Comparison of ENCODE assay signal across 16 cellular contexts in the genomic region with DNA sequence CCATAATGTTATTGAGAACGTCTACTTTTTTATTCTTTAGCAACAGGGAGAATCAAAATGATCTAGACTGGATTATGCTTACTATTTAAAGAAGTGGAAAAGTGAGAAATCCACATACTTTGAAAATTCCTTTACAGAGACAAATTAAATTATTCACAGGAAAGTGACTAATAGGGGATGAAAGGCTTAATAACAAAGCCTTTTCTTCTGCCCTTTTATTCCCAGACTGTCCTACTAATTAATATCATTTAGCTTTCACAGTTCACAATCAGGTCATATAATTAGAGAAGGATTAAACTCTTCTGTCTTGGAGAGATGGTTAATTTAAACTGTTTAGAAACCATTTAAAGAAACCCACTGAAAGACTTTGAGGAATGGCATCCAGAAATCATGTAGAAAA. TPM values are rescaled to one million over a fixed set of nuclear protein-coding genes. Genes with fewer than 3 reads are reported as not detected.
DNase-seq lines count a peak whose midpoint lies in the region; ATAC-seq and TF ChIP-seq lines count a peak whose summit lies in the region.
"Had no signal": no experiment of that assay in that cellular context is flagged by ENCODE, and none has a peak within 500 bp of the region (broad histone marks: within the 10 kb centered on the region; RNA-seq: fewer than 3 reads in every experiment).

No MANE protein-coding gene starts in this region.

- TF ChIP-seq POLR2A in right lobe of liver (IDR thresholded peaks at IDR 0.05) = no peak

- no peaks in the 10 kb centered on the region for H4K20me1 ChIP-seq in osteoblast (ENCODE audit: insufficient read depth, low read length)
- H4K20me1 ChIP-seq: BLaER1 treated with 17β-estradiol and CSF1 and Interleukin-3, amounts not matched to agents 10 nM and 100 nM had no signal

- H3K4me2 ChIP-seq in osteoblast (ENCODE audit: insufficient read depth, low read length) = no peak overlapping the region
- H3K4me2 ChIP-seq: BLaER1 treated with 17β-estradiol and CSF1 and Interleukin-3, amounts not matched to agents 10 nM and 100 nM had no signal

- peaks cover 20% of the 10 kb centered on the region for H3K4me1 Mint-ChIP-seq in chondrocyte (ENCODE audit: low read depth)
- H3K4me1 Mint-ChIP-seq in activated CD4-positive, alpha-beta T cell treated with anti-CD3 and anti-CD28 coated beads for 36 hours = no peaks in the 10 kb centered on the region

- no peak for ATAC-seq in right lobe of liver
- ATAC-seq in activated CD4-positive, alpha-beta T cell treated with anti-CD3 and anti-CD28 coated beads for 36 hours = no peak
- ATAC-seq in HG02938 (IDR thresholded peaks at IDR 0.05; ENCODE audit: unreplicated experiment) = no peak
- ATAC-seq: CD8-positive, alpha-beta T cell had no signal

- H3K9me3 Mint-ChIP-seq in chondrocyte (ENCODE audit: low read depth) = no peaks in the 10 kb centered on the region
- no peaks in the 10 kb centered on the region for H3K9me3 Mint-ChIP-seq in activated CD4-positive, alpha-beta T cell treated with anti-CD3 and anti-CD28 coated beads for 36 hours (ENCODE audit: low read depth)
- H3K9me3 Mint-ChIP-seq: CD8-positive, alpha-beta T cell had no signal

- no peak for TF ChIP-seq RAD21 in liver (IDR thresholded peaks at IDR 0.05)

- no peaks in the 10 kb centered on the region for H3K27me3 ChIP-seq in liver (ENCODE audit: control insufficient read depth in 4 of 4, insufficient read depth in 4 of 4, low read length in 3 of 4)
- no peaks in the 10 kb centered on the region for H3K27me3 ChIP-seq in right lobe of liver
- H3K27me3 ChIP-seq in osteoblast (ENCODE audit: insufficient read depth, low read length) = no peaks in the 10 kb centered on the region
- H3K27me3 ChIP-seq: BLaER1 treated with 17β-estradiol and CSF1 and Interleukin-3, amounts not matched to agents 10 nM and 100 nM had no signal

- H3K9me3 ChIP-seq in liver (ENCODE audit: control insufficient read depth in 4 of 4, low read length in 3 of 4) (no peaks in the 10 kb centered on the region), right lobe of liver (no peaks in the 10 kb centered on the region), osteoblast (ENCODE audit: low read depth, low read length) (no peaks in the 10 kb centered on the region)
- H3K9me3 ChIP-seq: BLaER1 treated with 17β-estradiol and CSF1 and Interleukin-3, amounts not matched to agents 10 nM and 100 nM had no signal

- TF ChIP-seq CTCF in liver (IDR thresholded peaks at IDR 0.05; ENCODE audit: low read depth, low read length, missing input control) = no peak
- TF ChIP-seq CTCF in right lobe of liver (IDR thresholded peaks at IDR 0.05) = no peak
- TF ChIP-seq CTCF in chondrocyte (IDR thresholded peaks at IDR 0.05) = no peak
- no peak for TF ChIP-seq CTCF in osteoblast (IDR thresholded peaks at IDR 0.05; ENCODE audit: extremely low read depth, low read depth, low read length)

- H3K4me1 ChIP-seq in liver (ENCODE audit: control insufficient read depth in 4 of 4, insufficient read depth in 4 of 4, low read length in 3 of 4) = no peaks in the 10 kb centered on the region
- H3K4me1 ChIP-seq in right lobe of liver = no peaks in the 10 kb centered on the region
- H3K4me1 ChIP-seq in osteoblast (ENCODE audit: insufficient read depth, low read length) = peaks cover 5% of the 10 kb centered on the region

- intact Hi-C loops in right lobe of liver (cut with DNase I) = no loop called here
- intact Hi-C loops in activated CD4-positive, alpha-beta T cell treated with anti-CD3 and anti-CD28 coated beads for 36 hours (cut with DNase I, micrococcal nuclease) = no loop called here

- WGBS in liver = 20% methylated on average over 1 of the region's 1 CpG
- WGBS in right lobe of liver (ENCODE audit: insufficient coverage, low coverage, low lambda C conversion rate, missing lambda C conversion rate) = 11% methylated on average over 1 of the region's 1 CpG

- no peaks in the 10 kb centered on the region for H3K36me3 ChIP-seq in liver (ENCODE audit: control insufficient read depth in 4 of 4, insufficient read depth in 3 of 4, low read depth in 1 of 4, low read length in 3 of 4)
- no peaks in the 10 kb centered on the region for H3K36me3 ChIP-seq in right lobe of liver
- H3K36me3 ChIP-seq in osteoblast (ENCODE audit: insufficient read depth, low read length) = no peaks in the 10 kb centered on the region
- H3K36me3 ChIP-seq: BLaER1 treated with 17β-estradiol and CSF1 and Interleukin-3, amounts not matched to agents 10 nM and 100 nM had no signal

- DNase-seq in right lobe of liver (no peak), chondrocyte (ENCODE audit: low spot score) (no peak), osteoblast (ENCODE audit: insufficient read length, low spot score, missing footprints) (peak; percentile 36), NCI-H345 (lab: John Stamatoyannopoulos, UW) (no peak)
- DNase-seq in activated CD4-positive, alpha-beta T cell treated with anti-CD3 and anti-CD28 coated beads for 36 hours = no peak
- DNase-seq: 8988T; Calu3; CD8-positive, alpha-beta T cell; DMS79 treated with DMSO at 0.1 percent for 48 hours; GF-D8; GOT3; H7 had no signal

- H2AFZ ChIP-seq in osteoblast (ENCODE audit: low read length) = no peak overlapping the region

- H3K36me3 Mint-ChIP-seq in chondrocyte (ENCODE audit: low read depth) = no peaks in the 10 kb centered on the region
- H3K36me3 Mint-ChIP-seq in activated CD4-positive, alpha-beta T cell treated with anti-CD3 and anti-CD28 coated beads for 36 hours (ENCODE audit: low read depth) = no peaks in the 10 kb centered on the region
- H3K36me3 Mint-ChIP-seq: CD8-positive, alpha-beta T cell had no signal

- no peak overlapping the region for H3K27ac ChIP-seq in liver (ENCODE audit: low read depth in 1 of 2, low read length in 2 of 2)
- H3K27ac ChIP-seq in right lobe of liver = no peak overlapping the region
- H3K27ac ChIP-seq in osteoblast (ENCODE audit: low read depth, low read length) = no peak overlapping the region
- H3K27ac ChIP-seq: BLaER1 treated with 17β-estradiol and CSF1 and Interleukin-3, amounts not matched to agents 10 nM and 100 nM had no signal

- H3K4me3 ChIP-seq in liver (ENCODE audit: low read depth in 1 of 3, low read length in 3 of 3) (no peak overlapping the region), right lobe of liver (no peak overlapping the region), osteoblast (ENCODE audit: insufficient read depth, low read length) (no peak overlapping the region)
- H3K4me3 ChIP-seq: BLaER1 treated with 17β-estradiol and CSF1 and Interleukin-3, amounts not matched to agents 10 nM and 100 nM had no signal

- H3K79me2 ChIP-seq in osteoblast (ENCODE audit: insufficient read depth, low read length) = no peaks in the 10 kb centered on the region

- no peaks in the 10 kb centered on the region for H3K27me3 Mint-ChIP-seq in chondrocyte (ENCODE audit: low read depth)
- H3K27me3 Mint-ChIP-seq in activated CD4-positive, alpha-beta T cell treated with anti-CD3 and anti-CD28 coated beads for 36 hours = no peaks in the 10 kb centered on the region

- H3K27ac Mint-ChIP-seq in chondrocyte (ENCODE audit: unreplicated experiment) = peak overlapping the region; percentile 18
- H3K27ac Mint-ChIP-seq in activated CD4-positive, alpha-beta T cell treated with anti-CD3 and anti-CD28 coated beads for 36 hours = no peak overlapping the region
- H3K27ac Mint-ChIP-seq: B cell; CD8-positive, alpha-beta T cell had no signal

- POLR2A ChIA-PET in activated CD4-positive, alpha-beta T cell treated with anti-CD3 and anti-CD28 coated beads for 36 hours (lab: Charles Lee) = no interaction called here

- no peak overlapping the region for H3K9ac ChIP-seq in liver (ENCODE audit: low read depth in 1 of 2, low read length in 2 of 2)
- H3K9ac ChIP-seq: BLaER1 treated with 17β-estradiol and CSF1 and Interleukin-3, amounts not matched to agents 10 nM and 100 nM had no signal

- H3K4me3 Mint-ChIP-seq in chondrocyte (ENCODE audit: unreplicated experiment) = no peak overlapping the region
- no peak overlapping the region for H3K4me3 Mint-ChIP-seq in activated CD4-positive, alpha-beta T cell treated with anti-CD3 and anti-CD28 coated beads for 36 hours
- H3K4me3 Mint-ChIP-seq: B cell; CD8-positive, alpha-beta T cell had no signal

- CTCF ChIA-PET in activated CD4-positive, alpha-beta T cell treated with anti-CD3 and anti-CD28 coated beads for 36 hours (lab: Charles Lee) = interaction anchor here (0.6 to 1.5 kb wide), 2 partner anchors 11 to 12 kb away, joined by 3 to 5 read pairs; no protein-coding TSS in a partner anchor

TF ChIP-seq in liver, 16 proteins besides CTCF, POLR2A, EP300 and RAD21:
- TF ChIP-seq YY1 (IDR thresholded peaks at IDR 0.05) (peak; percentile 36), FOXA1 (IDR thresholded peaks at IDR 0.05) (no peak)

RNA-seq across cellular contexts. Expression of gene ARL4A, which starts 58.8 kb away (rescaled TPM):
- 10 to 100 TPM; 12.2 to 77.3 TPM for total RNA-seq in liver
- 10 to 100 TPM in 1 of 2 donors, 1 to 10 TPM in 1; 7.5 to 19.8 TPM for polyA plus RNA-seq in liver
- total RNA-seq in right lobe of liver = 10 to 100 TPM in 2 of 6 experiments, 1 to 10 TPM in 4; 4.4 to 19.2 (median 8.3) TPM
- 12.7 to 15.3 TPM (median 14.9 TPM) in 3 replicates for total RNA-seq in chondrocyte
- 20.6 and 25.3 TPM in 2 replicates for total RNA-seq in osteoblast
- 10 to 100 TPM in 1 of 2 experiments, 1 to 10 TPM in 1; 7.5 to 10.4 TPM for total RNA-seq in activated CD4-positive, alpha-beta T cell treated with anti-CD3 and anti-CD28 coated beads for 36 hours
